25 cellular contexts compared by ENCODE assay signal in the genomic region with DNA sequence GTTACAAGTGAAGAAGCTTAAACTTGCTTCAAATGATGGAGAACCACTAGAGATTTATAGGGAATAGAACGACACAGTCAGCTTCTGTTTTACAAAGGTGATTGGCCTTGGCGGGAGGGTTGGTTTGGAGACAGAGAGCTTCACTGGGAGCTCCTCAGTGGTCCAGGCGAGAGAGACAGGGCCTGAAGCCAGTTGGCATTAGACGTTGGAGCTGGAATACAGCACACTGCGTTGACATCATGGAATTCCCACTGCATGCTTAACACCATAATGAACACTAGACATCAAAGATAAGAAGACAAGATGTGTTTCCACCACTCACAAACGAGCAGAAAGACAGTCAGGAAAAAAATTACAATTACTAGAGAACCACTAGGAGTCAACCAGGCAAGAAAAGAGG.
"Had no signal": no experiment of that assay in that cellular context is flagged by ENCODE, and none has a peak within 500 bp of the region (broad histone marks: within the 10 kb centered on the region; RNA-seq: fewer than 3 reads in every experiment).

No MANE protein-coding gene starts in this region.

- H3K4me3 Mint-ChIP-seq: activated B cell treated with CpG ODN at 0.5 μM for 24 hours; activated naive CD4-positive, alpha-beta T cell treated with anti-CD3 and anti-CD28 coated beads, Interleukin-2, amount 10 ng/mL, durations not matched to agents 7 days and 5 days; activated naive CD8-positive, alpha-beta T cell treated with anti-CD3 and anti-CD28 coated beads, Interleukin-2, amount 10 ng/mL, durations not matched to agents 7 days and 5 days; immature natural killer cell had no signal

- H3K36me3 Mint-ChIP-seq: activated naive CD4-positive, alpha-beta T cell treated with anti-CD3 and anti-CD28 coated beads, Interleukin-2, amount 10 ng/mL, durations not matched to agents 7 days and 5 days; activated naive CD8-positive, alpha-beta T cell treated with anti-CD3 and anti-CD28 coated beads, Interleukin-2, amount 10 ng/mL, durations not matched to agents 7 days and 5 days had no signal

- DNase-seq: activated B cell treated with CpG ODN at 0.5 μM for 24 hours; activated CD4-positive, alpha-beta T cell treated with anti-CD3 and anti-CD28 coated beads, Interleukin-2, amount 50 U/mL, for 1 hour; activated CD8-positive, alpha-beta memory T cell treated with anti-CD3 and anti-CD28 coated beads for 24 hours; activated effector memory CD4-positive, alpha-beta T cell treated with anti-CD3 and anti-CD28 coated beads, Interleukin-2, amount 50 U/mL, for 16 hours; activated naive CD4-positive, alpha-beta T cell treated with anti-CD3 and anti-CD28 coated beads, Interleukin-2, amount 10 ng/mL, durations not matched to agents 7 days and 5 days; activated naive CD8-positive, alpha-beta T cell treated with anti-CD3 and anti-CD28 coated beads, Interleukin-2, amount 10 ng/mL, durations not matched to agents 7 days and 5 days; central memory CD4-positive, alpha-beta T cell; dermis blood vessel endothelial cell; effector CD8-positive, alpha-beta T cell; hypothalamus; immature natural killer cell; kidney; mucosa of descending colon; ovary; retina; stimulated activated naive CD8-positive, alpha-beta T cell treated with anti-CD3 and anti-CD28 coated beads, Interleukin-15, Interleukin-2, amounts not matched to agents 100 U/mL and 50 U/mL, for 24 hours; trophoblast cell had no signal

- H3K27me3 Mint-ChIP-seq: activated B cell treated with CpG ODN at 0.5 μM for 24 hours had no signal

- ATAC-seq: gastroesophageal sphincter; SK-N-SH treated with all-trans-retinoic acid at 6 μM for 48 hours; stimulated activated naive CD8-positive, alpha-beta T cell treated with anti-CD3 and anti-CD28 coated beads, Interleukin-15, Interleukin-2, amounts not matched to agents 100 U/mL and 50 U/mL, for 24 hours had no signal

- H3K27ac ChIP-seq: ascending aorta, epithelial cell of prostate, gastroesophageal sphincter, ovary, prostate gland, thoracic aorta had no signal

- H3K27ac Mint-ChIP-seq: activated B cell treated with CpG ODN at 0.5 μM for 24 hours; activated naive CD4-positive, alpha-beta T cell treated with anti-CD3 and anti-CD28 coated beads, Interleukin-2, amount 10 ng/mL, durations not matched to agents 7 days and 5 days; activated naive CD8-positive, alpha-beta T cell treated with anti-CD3 and anti-CD28 coated beads, Interleukin-2, amount 10 ng/mL, durations not matched to agents 7 days and 5 days had no signal

- H3K4me3 ChIP-seq: ascending aorta, gastroesophageal sphincter, lung, mucosa of descending colon, ovary, prostate gland, smooth muscle cell, thoracic aorta had no signal

- H3K4me1 Mint-ChIP-seq: activated naive CD4-positive, alpha-beta T cell treated with anti-CD3 and anti-CD28 coated beads, Interleukin-2, amount 10 ng/mL, durations not matched to agents 7 days and 5 days had no signal

- H3K4me1 ChIP-seq: ascending aorta, gastroesophageal sphincter, prostate gland had no signal

- H3K9me3 ChIP-seq: ascending aorta, gastroesophageal sphincter, mucosa of descending colon, ovary, prostate gland, thoracic aorta had no signal

- H3K9me3 Mint-ChIP-seq: activated naive CD4-positive, alpha-beta T cell treated with anti-CD3 and anti-CD28 coated beads, Interleukin-2, amount 10 ng/mL, durations not matched to agents 7 days and 5 days; activated naive CD8-positive, alpha-beta T cell treated with anti-CD3 and anti-CD28 coated beads, Interleukin-2, amount 10 ng/mL, durations not matched to agents 7 days and 5 days; immature natural killer cell had no signal

- H3K36me3 ChIP-seq: ascending aorta, gastroesophageal sphincter, ovary, prostate gland, thoracic aorta had no signal

- H3K27me3 ChIP-seq: ascending aorta, gastroesophageal sphincter, ovary had no signal
